Comparison of ENCODE assay signal across 14 cellular contexts in the genomic region with DNA sequence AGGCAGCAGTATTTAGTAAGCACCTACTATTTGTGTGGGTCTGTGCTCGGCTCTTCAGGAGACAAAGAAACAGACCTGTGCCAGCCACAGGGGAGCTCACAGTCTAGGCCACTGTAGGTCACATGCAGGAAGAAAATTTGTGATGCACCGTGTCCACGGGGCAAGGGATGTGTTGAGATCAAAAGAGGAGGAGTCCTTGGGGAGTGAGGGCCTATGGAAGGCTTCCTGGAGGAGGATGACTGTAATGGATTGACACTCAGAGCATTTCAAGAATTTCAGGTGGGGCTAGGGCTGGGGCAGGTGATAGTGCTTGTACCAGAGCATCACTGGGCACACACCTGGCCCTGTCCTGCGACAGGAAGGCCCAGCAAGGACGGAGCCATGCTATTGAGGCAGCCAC.
"Had no signal": no experiment of that assay in that cellular context is flagged by ENCODE, and none has a peak within 500 bp of the region (broad histone marks: within the 10 kb centered on the region; RNA-seq: fewer than 3 reads in every experiment).

No MANE protein-coding gene starts in this region.

- H3K9ac ChIP-seq: parathyroid adenoma had no signal

- H3K4me3 ChIP-seq: heart right ventricle, thyroid gland had no signal

- ATAC-seq: heart right ventricle, SK-N-SH treated with all-trans-retinoic acid at 6 μM for 48 hours, T-helper 17 cell had no signal

- H3K27ac ChIP-seq: brain microvascular endothelial cell, parathyroid adenoma had no signal

- H3K9me3 ChIP-seq: heart right ventricle, thyroid gland had no signal

- H3K79me2 ChIP-seq: parathyroid adenoma had no signal

- DNase-seq: activated B cell treated with CpG ODN at 0.5 μM for 24 hours; activated CD4-positive, alpha-beta T cell treated with anti-CD3 and anti-CD28 coated beads, Interleukin-2, amount 10 ng/mL, durations not matched to agents 7 days and 5 days; activated T-cell treated with anti-CD3 and anti-CD28 coated beads for 4 hours; amniotic stem cell; brain microvascular endothelial cell; heart right ventricle; stimulated activated CD4-positive, alpha-beta T cell treated with anti-CD3 and anti-CD28 coated beads, Interleukin-4, amount 100 ng/mL, for 4 hours; T-helper 17 cell; thyroid gland had no signal

- H3K4me1 ChIP-seq: parathyroid adenoma had no signal

- H2AFZ ChIP-seq: parathyroid adenoma had no signal

- FAIRE-seq: frontal cortex, keratinocyte, TTC549 had no signal

- H3K27me3 ChIP-seq: brain microvascular endothelial cell, heart right ventricle, thyroid gland had no signal
